ENCODE assay signal across 1 cellular context in genomic region chr12:13701502-13701901, GRCh38.
TF ChIP-seq lines count a peak whose summit lies in the region.

No MANE protein-coding gene starts in this region.

TF ChIP-seq in GM23338, 12 proteins besides CTCF, POLR2A, EP300 and RAD21:
- TF ChIP-seq EZH2 (IDR thresholded peaks at IDR 0.05; ENCODE audit: low read depth, unreplicated experiment) (no peak), NANOG (IDR thresholded peaks at IDR 0.05; ENCODE audit: borderline replicate concordance) (no peak), POLR2AphosphoS5 (IDR thresholded peaks at IDR 0.05; ENCODE audit: low read depth) (no peak), ZNF114 (CRISPR knock-in tag; IDR thresholded peaks at IDR 0.05) (no peak), ZNF331 (CRISPR knock-in tag; IDR thresholded peaks at IDR 0.05; ENCODE audit: low read depth) (no peak), ETS1 (IDR thresholded peaks at IDR 0.05) (no peak), ZNF462 (CRISPR knock-in tag; IDR thresholded peaks at IDR 0.05) (no peak), JUNB (IDR thresholded peaks at IDR 0.05; ENCODE audit: unreplicated experiment) (no peak), CREB1 (CRISPR knock-in tag; IDR thresholded peaks at IDR 0.05; ENCODE audit: low read depth) (no peak), EZH2phosphoT487 (IDR thresholded peaks at IDR 0.05; ENCODE audit: unreplicated experiment) (no peak), STAT1 (IDR thresholded peaks at IDR 0.05; ENCODE audit: unreplicated experiment) (no peak)
- TF ChIP-seq, protein P1, sequence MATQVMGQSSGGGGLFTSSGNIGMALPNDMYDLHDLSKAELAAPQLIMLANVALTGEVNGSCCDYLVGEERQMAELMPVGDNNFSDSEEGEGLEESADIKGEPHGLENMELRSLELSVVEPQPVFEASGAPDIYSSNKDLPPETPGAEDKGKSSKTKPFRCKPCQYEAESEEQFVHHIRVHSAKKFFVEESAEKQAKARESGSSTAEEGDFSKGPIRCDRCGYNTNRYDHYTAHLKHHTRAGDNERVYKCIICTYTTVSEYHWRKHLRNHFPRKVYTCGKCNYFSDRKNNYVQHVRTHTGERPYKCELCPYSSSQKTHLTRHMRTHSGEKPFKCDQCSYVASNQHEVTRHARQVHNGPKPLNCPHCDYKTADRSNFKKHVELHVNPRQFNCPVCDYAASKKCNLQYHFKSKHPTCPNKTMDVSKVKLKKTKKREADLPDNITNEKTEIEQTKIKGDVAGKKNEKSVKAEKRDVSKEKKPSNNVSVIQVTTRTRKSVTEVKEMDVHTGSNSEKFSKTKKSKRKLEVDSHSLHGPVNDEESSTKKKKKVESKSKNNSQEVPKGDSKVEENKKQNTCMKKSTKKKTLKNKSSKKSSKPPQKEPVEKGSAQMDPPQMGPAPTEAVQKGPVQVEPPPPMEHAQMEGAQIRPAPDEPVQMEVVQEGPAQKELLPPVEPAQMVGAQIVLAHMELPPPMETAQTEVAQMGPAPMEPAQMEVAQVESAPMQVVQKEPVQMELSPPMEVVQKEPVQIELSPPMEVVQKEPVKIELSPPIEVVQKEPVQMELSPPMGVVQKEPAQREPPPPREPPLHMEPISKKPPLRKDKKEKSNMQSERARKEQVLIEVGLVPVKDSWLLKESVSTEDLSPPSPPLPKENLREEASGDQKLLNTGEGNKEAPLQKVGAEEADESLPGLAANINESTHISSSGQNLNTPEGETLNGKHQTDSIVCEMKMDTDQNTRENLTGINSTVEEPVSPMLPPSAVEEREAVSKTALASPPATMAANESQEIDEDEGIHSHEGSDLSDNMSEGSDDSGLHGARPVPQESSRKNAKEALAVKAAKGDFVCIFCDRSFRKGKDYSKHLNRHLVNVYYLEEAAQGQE (IDR thresholded peaks at IDR 0.05; ENCODE audit: unreplicated experiment) = no peak
TF ChIP-seq in GM23338: peak in this region for 0.
